8 cellular contexts compared by ENCODE assay signal in the genomic region with DNA sequence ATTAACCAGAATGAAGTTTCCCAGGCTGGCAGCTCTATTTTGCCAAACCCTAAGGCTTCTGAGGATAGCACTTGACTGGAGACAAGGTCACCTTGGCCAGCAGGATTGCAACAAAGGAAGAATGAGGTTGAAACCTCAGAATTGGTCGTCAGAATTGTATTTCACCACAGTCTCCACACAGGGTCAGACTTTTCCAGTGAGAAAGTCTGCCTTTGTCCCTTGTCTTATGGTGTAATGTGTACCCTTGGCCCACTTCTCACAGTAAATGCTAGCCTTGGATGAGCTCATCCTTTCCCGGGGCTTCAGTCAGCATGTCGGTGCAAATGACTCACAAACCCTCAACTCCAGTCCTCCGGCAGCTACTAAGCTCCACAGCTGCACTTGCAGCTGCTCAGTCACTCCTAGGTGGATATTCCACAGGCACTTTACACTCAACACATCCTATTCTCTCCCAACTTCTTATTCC. TPM values are rescaled to one million over a fixed set of nuclear protein-coding genes. Genes with fewer than 3 reads are reported as not detected.
DNase-seq lines count a peak whose midpoint lies in the region; ATAC-seq and TF ChIP-seq lines count a peak whose summit lies in the region.

No MANE protein-coding gene starts in this region.

- intact Hi-C loops in left ventricle myocardium superior (cut with micrococcal nuclease) (no loop called here), sciatic nerve (cut with DNase I) (loop anchor here (10.0 kb wide), 1 partner anchor 140 kb away; a partner anchor contains a TSS)

- TF ChIP-seq CTCF in Loucy (conservative IDR thresholded peaks at IDR 0.05; ENCODE audit: low read length): peak; percentile 36; the same call in 1 of the 2 replicates

- DNase-seq in EH (ENCODE audit: low read depth) (peak; percentile 99), adipocyte (ENCODE audit: low read depth) (peak; percentile 98), left ventricle myocardium superior (peak; percentile 60), sciatic nerve (ENCODE audit: low spot score) (peak; percentile 66), NCI-H187 (lab: John Stamatoyannopoulos, UW) (no peak), mesenteric fat pad (ENCODE audit: low spot score) (no peak), NCI-H526 treated with DMSO at 0.1 percent for 48 hours (lab: John Stamatoyannopoulos, UW) (no peak)

- H3K27me3 ChIP-seq in Loucy (ENCODE audit: insufficient read depth, low read length, poor library complexity, severe bottlenecking): no peaks in the 10 kb centered on the region
- H3K27me3 ChIP-seq in adipocyte (replicated peaks; ENCODE audit: control insufficient read depth, insufficient read depth, low read length): no peaks in the 10 kb centered on the region

- ATAC-seq in left ventricle myocardium superior: peak; percentile 95
- ATAC-seq in sciatic nerve: peak; percentile 97

- H3K79me2 ChIP-seq in Loucy (ENCODE audit: insufficient read depth, low read length): no peaks in the 10 kb centered on the region

- H3K4me3 ChIP-seq in Loucy (ENCODE audit: low read length, poor library complexity, severe bottlenecking): no peak overlapping the region
- H3K4me3 ChIP-seq in adipocyte (ENCODE audit: low read length): no peak overlapping the region

- H3K9me2 ChIP-seq in Loucy (replicated peaks; ENCODE audit: low read depth, low read length): no peaks in the 10 kb centered on the region

- no peaks in the 10 kb centered on the region for H4K20me1 ChIP-seq in Loucy (ENCODE audit: insufficient read depth, low read length, poor library complexity, severe bottlenecking)

- H3K4me2 ChIP-seq in Loucy (ENCODE audit: low read depth, low read length, poor library complexity, severe bottlenecking): no peak overlapping the region

- H3F3A ChIP-seq in Loucy (ENCODE audit: low read depth): no peaks in the 10 kb centered on the region

- H3K9ac ChIP-seq in Loucy (ENCODE audit: low read depth, low read length, poor library complexity, severe bottlenecking) (no peak overlapping the region), adipocyte (ENCODE audit: low read length) (peak overlapping the region; percentile 63)

- no peak overlapping the region for H2AFZ ChIP-seq in Loucy (ENCODE audit: low read length)

- H3K36me3 ChIP-seq in Loucy (ENCODE audit: insufficient read depth, low read length) (peaks cover 10% of the 10 kb centered on the region; the same call in 1 of the 2 replicates), adipocyte (ENCODE audit: control insufficient read depth, insufficient read depth, low read length, severe bottlenecking) (peaks cover 27% of the 10 kb centered on the region)

- no peaks in the 10 kb centered on the region for H3K9me3 ChIP-seq in Loucy (ENCODE audit: insufficient read depth, low read depth, low read length)
- no peaks in the 10 kb centered on the region for H3K9me3 ChIP-seq in adipocyte (ENCODE audit: control insufficient read depth, low read length)

- no peaks in the 10 kb centered on the region for H3K4me1 ChIP-seq in Loucy (ENCODE audit: insufficient read depth, low read length, poor library complexity, severe bottlenecking)
- H3K4me1 ChIP-seq in adipocyte (ENCODE audit: control insufficient read depth, insufficient read depth, low read length): peaks cover 51% of the 10 kb centered on the region

RNA-seq across cellular contexts. Expression of a gene that starts 19.7 kb away (rescaled TPM):
- total RNA-seq in left ventricle myocardium superior (223 TPM), sciatic nerve (125 TPM), mesenteric fat pad (196 TPM)

Comparison
In these comparisons a context has a peak if more than half of its experiments do, and no peak if none do; other contexts are left out.
1. DNase-seq: peak in EH (single experiment), adipocyte (single experiment), left ventricle myocardium superior (single experiment) and sciatic nerve (single experiment); none in NCI-H187 (0 of 2), mesenteric fat pad (single experiment) and NCI-H526 treated with DMSO at 0.1 percent for 48 hours (single experiment).